Comparison of ENCODE assay signal across 27 cellular contexts in genomic region chr11:124884869-124885479, GRCh38. TPM values are rescaled to one million over a fixed set of nuclear protein-coding genes. Genes with fewer than 3 reads are reported as not detected.
DNase-seq lines count a peak whose midpoint lies in the region; ATAC-seq, FAIRE-seq and TF ChIP-seq lines count a peak whose summit lies in the region.
"Had no signal": no experiment of that assay in that cellular context is flagged by ENCODE, and none has a peak within 500 bp of the region (broad histone marks: within the 10 kb centered on the region; RNA-seq: fewer than 3 reads in every experiment).

No MANE protein-coding gene starts in this region.

- H3K4me1 ChIP-seq in endothelial cell of umbilical vein (ENCODE audit: control insufficient read depth, extremely low read depth, insufficient read depth, low read length) (peaks cover 73% of the 10 kb centered on the region), sigmoid colon (peaks cover 0 to 4% (median 0%) of the 10 kb centered on the region in 4 donors)
- H3K4me1 ChIP-seq: HAP-1 had no signal

- POLR2A ChIA-PET in endothelial cell of umbilical vein (lab: Charles Lee) = interaction anchor here (4.5 kb wide), 1 partner anchor 13 kb away, joined by 39 read pairs; the partner anchor contains the start of gene ROBO4

- no peak for TF ChIP-seq CTCF in endothelial cell of umbilical vein (IDR thresholded peaks at IDR 0.05; ENCODE audit: extremely low read depth in 1 of 2, insufficient read depth in 1 of 2, low read depth in 1 of 2, low read length in 2 of 2)
- no peak for TF ChIP-seq CTCF in sigmoid colon (IDR thresholded peaks at IDR 0.05)

- no peak overlapping the region for H3K27ac ChIP-seq in endothelial cell of umbilical vein (ENCODE audit: insufficient read depth, low read depth, low read length)
- H3K27ac ChIP-seq in sigmoid colon = no peak overlapping the region
- H3K27ac ChIP-seq: 22Rv1, GM23248 had no signal

- CTCF ChIA-PET in endothelial cell of umbilical vein (lab: Charles Lee) = interaction anchor here (1.1 to 3.5 kb wide), 6 partner anchors 9 to 462 kb away, joined by 3 to 14 read pairs (median 4); partner anchors contain the start of gene ROBO4

- H3K36me3 ChIP-seq in endothelial cell of umbilical vein (ENCODE audit: control insufficient read depth in 2 of 2, extremely low read depth in 1 of 2, insufficient read depth in 2 of 2, low read length in 2 of 2) (peaks cover 46 to 47% of the 10 kb centered on the region in 2 experiments), sigmoid colon (no peaks in the 10 kb centered on the region)
- H3K36me3 ChIP-seq: HAP-1 had no signal

- TF ChIP-seq POLR2A in endothelial cell of umbilical vein (IDR thresholded peaks at IDR 0.05; ENCODE audit: low read depth, low read length) = peak; percentile 39
- no peak for TF ChIP-seq POLR2A in sigmoid colon (IDR thresholded peaks at IDR 0.05)

- BruUV-seq in endothelial cell of umbilical vein (replicated peaks; lab: Mats Ljungman, UMichigan) = no TSS peak

- TF ChIP-seq EP300 in sigmoid colon (IDR thresholded peaks at IDR 0.05) = no peak

- H3K9me3 ChIP-seq in endothelial cell of umbilical vein (replicated peaks; ENCODE audit: control insufficient read depth, insufficient read depth, low read length) = no peaks in the 10 kb centered on the region
- no peaks in the 10 kb centered on the region for H3K9me3 ChIP-seq in sigmoid colon
- H3K9me3 ChIP-seq: HAP-1 had no signal

- H3K27me3 ChIP-seq in endothelial cell of umbilical vein (ENCODE audit: control insufficient read depth in 2 of 2, insufficient read depth in 2 of 2, low read length in 2 of 2) (no peaks in the 10 kb centered on the region), sigmoid colon (peaks cover 0 to 27% (median 9%) of the 10 kb centered on the region in 3 donors)

- no peak overlapping the region for H3K4me2 ChIP-seq in endothelial cell of umbilical vein (ENCODE audit: insufficient read depth, low read length)

- FAIRE-seq in endothelial cell of umbilical vein (lab: Jason Lieb, UNC) = peak; percentile 35
- FAIRE-seq: GM18507, HTR-8/SVneo had no signal

- no peak for ATAC-seq in HG03378 (IDR thresholded peaks at IDR 0.05; ENCODE audit: unreplicated experiment)
- ATAC-seq: PC-3, SK-N-SH treated with all-trans-retinoic acid at 6 μM for 48 hours had no signal

- H3K9me1 ChIP-seq in endothelial cell of umbilical vein (replicated peaks; ENCODE audit: control insufficient read depth, extremely low read depth, insufficient read depth, low read length) = no peaks in the 10 kb centered on the region

- no peak overlapping the region for H3K9ac ChIP-seq in endothelial cell of umbilical vein (replicated peaks; ENCODE audit: extremely low read depth, insufficient read depth, low read length)
- H3K9ac ChIP-seq: GM23248 had no signal

- DNase-seq in activated effector memory CD4-positive, alpha-beta T cell treated with anti-CD3 and anti-CD28 coated beads, Interleukin-2, amount 50 U/mL, for 16 hours = peak; percentile 41
- no peak for DNase-seq in activated effector memory CD4-positive, alpha-beta T cell treated with Interleukin-2 at 50 U/mL for 16 hours
- DNase-seq in NCI-H226 (peak; percentile 26), endothelial cell of umbilical vein (ENCODE audit: low read depth, low spot score) (peak; percentile 36), sigmoid colon (peak; percentile 48), hippocampal formation (lab: John Stamatoyannopoulos, UW) (no peak), AML-193 (lab: John Stamatoyannopoulos, UW) (no peak)
- DNase-seq: C1 segment of cervical spinal cord; Calu3; CD8-positive, alpha-beta memory T cell; GDM1; GM23248; MV-4-11; NCI-H1417 treated with DMSO at 0.1 percent for 48 hours; NCI-H187; NCI-H446 treated with DMSO at 0.1 percent for 48 hours; NCI-H526 treated with DMSO at 0.1 percent for 48 hours; PC-3; RPMI8226; SIG-M5 had no signal

- 80 to 89% methylated on average over 5 of the region's 5 CpGs for WGBS in sigmoid colon, 2 donors

- no peak overlapping the region for H2AFZ ChIP-seq in endothelial cell of umbilical vein (ENCODE audit: low read depth, low read length)
- H2AFZ ChIP-seq: GM23248 had no signal

- intact Hi-C loops in endothelial cell of umbilical vein (cut with micrococcal nuclease) = no loop called here
- intact Hi-C loops in sigmoid colon (cut with DNase I) = no loop called here

- dilution Hi-C loops in endothelial cell of umbilical vein (cut with MboI; ENCODE audit: extremely low pct_ligation_motif_present, low sequenced_read_pairs) = no loop called here

- peaks cover 28% of the 10 kb centered on the region for H3K79me2 ChIP-seq in endothelial cell of umbilical vein (ENCODE audit: control insufficient read depth, insufficient read depth, low read length)

- H4K20me1 ChIP-seq in endothelial cell of umbilical vein (replicated peaks; ENCODE audit: control insufficient read depth, extremely low read depth, insufficient read depth, low read length) = no peaks in the 10 kb centered on the region

- H3K4me3 ChIP-seq in endothelial cell of umbilical vein (replicated peaks in 1 of 3; ENCODE audit: insufficient read depth in 1 of 3, low read depth in 1 of 3, low read length in 3 of 3) (no peak overlapping the region), sigmoid colon (no peak overlapping the region)
- H3K4me3 ChIP-seq: GM23248, HAP-1 had no signal

TF ChIP-seq in endothelial cell of umbilical vein, 7 proteins besides CTCF, POLR2A, EP300 and RAD21:
- TF ChIP-seq EZH2 (IDR thresholded peaks at IDR 0.05; ENCODE audit: borderline replicate concordance, low read depth, low read length, severe bottlenecking) (no peak), FOS (IDR thresholded peaks at IDR 0.05; ENCODE audit: borderline replicate concordance, insufficient read depth, low read length) (no peak), POLR2AphosphoS5 (IDR thresholded peaks at IDR 0.05; ENCODE audit: insufficient read depth, low read depth, low read length) (peak; percentile 49), GATA2 (IDR thresholded peaks at IDR 0.05; ENCODE audit: insufficient read depth, insufficient read length, low read depth, low read length) (peak; percentile 38), MYC (IDR thresholded peaks at IDR 0.05; ENCODE audit: low read depth, low read length) (no peak), JUN (IDR thresholded peaks at IDR 0.05; ENCODE audit: borderline replicate concordance, insufficient read depth, insufficient read length, low read depth) (no peak), MAX (IDR thresholded peaks at IDR 0.05; ENCODE audit: insufficient read depth, insufficient read length) (no peak)

RNA-seq across cellular contexts. Expression of gene ROBO4, which starts 12.7 kb away (rescaled TPM):
- total RNA-seq in endothelial cell of umbilical vein (464 and 474 TPM in 2 replicates), sigmoid colon (10 to 100 TPM in 2 of 4 donors, 1 to 10 TPM in 2; 8.1 to 13.8 (median 11.0) TPM)
- polyA plus RNA-seq in endothelial cell of umbilical vein (260 and 346 TPM in 2 replicates), sigmoid colon (1 to 10 TPM in 2 of 3 donors, under 1 TPM in 1; 0.46 to 6.2 (median 1.2) TPM)
- polyA plus RNA-seq in endothelial cell of umbilical vein (2011; cell fraction: cytosol; rRNA removed) = 115 and 131 TPM in 2 replicates
- polyA plus RNA-seq in endothelial cell of umbilical vein (2011; cell fraction: nucleus; rRNA removed) = 309 and 459 TPM in 2 replicates
- 220 and 257 TPM in 2 replicates for polyA plus RNA-seq in endothelial cell of umbilical vein (2012)
- polyA minus RNA-seq in endothelial cell of umbilical vein = 256 and 278 TPM in 2 replicates
- polyA minus RNA-seq in endothelial cell of umbilical vein (2011; cell fraction: cytosol; rRNA and poly(A)+ RNA removed) = not detected
- polyA minus RNA-seq in endothelial cell of umbilical vein (2011; cell fraction: nucleus; rRNA and poly(A)+ RNA removed) = 319 and 468 TPM in 2 replicates
- total RNA-seq: Calu3; CD8-positive, alpha-beta memory T cell had no signal
- polyA plus RNA-seq: CD8-positive, alpha-beta memory T cell; IgD-negative memory B cell had no signal

RNA-seq across cellular contexts. Expression of gene ROBO3, which starts 19.7 kb away (rescaled TPM):
- total RNA-seq in endothelial cell of umbilical vein = 19.3 and 27.1 TPM in 2 replicates
- polyA plus RNA-seq in endothelial cell of umbilical vein = 65.4 and 79.4 TPM in 2 replicates
- 19.2 and 33.6 TPM in 2 replicates for polyA plus RNA-seq in endothelial cell of umbilical vein (2011; cell fraction: cytosol; rRNA removed)
- polyA plus RNA-seq in endothelial cell of umbilical vein (2011; cell fraction: nucleus; rRNA removed) = 203 and 270 TPM in 2 replicates
- 15.1 and 33.3 TPM in 2 replicates for polyA plus RNA-seq in endothelial cell of umbilical vein (2012)
- 11.4 and 20.7 TPM in 2 replicates for polyA minus RNA-seq in endothelial cell of umbilical vein
- not detected for polyA minus RNA-seq in endothelial cell of umbilical vein (2011; cell fraction: cytosol; rRNA and poly(A)+ RNA removed)
- 27.5 and 44.7 TPM in 2 replicates for polyA minus RNA-seq in endothelial cell of umbilical vein (2011; cell fraction: nucleus; rRNA and poly(A)+ RNA removed)
- total RNA-seq in sigmoid colon = 10 to 100 TPM in 2 of 4 donors, 1 to 10 TPM in 2; 9.1 to 37.7 (median 10.1) TPM
- polyA plus RNA-seq in sigmoid colon = 1 to 10 TPM; 1.6 to 7.8 (median 2.4) TPM
- polyA plus RNA-seq: IgD-negative memory B cell had no signal

RNA-seq across cellular contexts. Expression of gene HEPN1, which starts 34.1 kb away (rescaled TPM):
- total RNA-seq in endothelial cell of umbilical vein (not detected in 2 replicates), sigmoid colon (not detected)
- polyA plus RNA-seq in endothelial cell of umbilical vein (not detected in 2 replicates), sigmoid colon (under 1 TPM in 1 of 3 donors, not detected in 2; 0.04 TPM)
- not detected in 2 replicates for polyA plus RNA-seq in endothelial cell of umbilical vein (2011; cell fraction: cytosol; rRNA removed)
- polyA plus RNA-seq in endothelial cell of umbilical vein (2011; cell fraction: nucleus; rRNA removed) = not detected in 2 replicates
- not detected in 2 replicates for polyA plus RNA-seq in endothelial cell of umbilical vein (2012)
- not detected in 2 replicates for polyA minus RNA-seq in endothelial cell of umbilical vein
- not detected for polyA minus RNA-seq in endothelial cell of umbilical vein (2011; cell fraction: cytosol; rRNA and poly(A)+ RNA removed)
- polyA minus RNA-seq in endothelial cell of umbilical vein (2011; cell fraction: nucleus; rRNA and poly(A)+ RNA removed) = not detected in 2 replicates
- total RNA-seq: Calu3; CD8-positive, alpha-beta memory T cell; GM23248; PC-3 had no signal
- polyA plus RNA-seq: CD8-positive, alpha-beta memory T cell; GM23248; IgD-negative memory B cell had no signal

RNA-seq across cellular contexts. Expression of gene HEPACAM, which starts 50.9 kb away (rescaled TPM):
- total RNA-seq in endothelial cell of umbilical vein (not detected in 2 replicates), sigmoid colon (1 to 10 TPM in 2 of 4 donors, under 1 TPM in 2; 0.27 to 5.5 (median 1.2) TPM)
- polyA plus RNA-seq in endothelial cell of umbilical vein (0.03 TPM in 1 of 2 replicates, not detected in the other), sigmoid colon (under 1 TPM in 1 of 3 donors, not detected in 2; 0.52 TPM)
- polyA plus RNA-seq in endothelial cell of umbilical vein (2011; cell fraction: cytosol; rRNA removed) = 0.01 TPM in 2 replicates
- polyA plus RNA-seq in endothelial cell of umbilical vein (2011; cell fraction: nucleus; rRNA removed) = 0.08 and 0.09 TPM in 2 replicates
- polyA plus RNA-seq in endothelial cell of umbilical vein (2012) = not detected in 2 replicates
- polyA minus RNA-seq in endothelial cell of umbilical vein = 0.12 TPM in 1 of 2 replicates, not detected in the other
- not detected for polyA minus RNA-seq in endothelial cell of umbilical vein (2011; cell fraction: cytosol; rRNA and poly(A)+ RNA removed)
- polyA minus RNA-seq in endothelial cell of umbilical vein (2011; cell fraction: nucleus; rRNA and poly(A)+ RNA removed) = not detected in 2 replicates
- total RNA-seq: Calu3; CD8-positive, alpha-beta memory T cell; GM23248 had no signal
- polyA plus RNA-seq: CD8-positive, alpha-beta memory T cell; GM23248; IgD-negative memory B cell had no signal

Comparison
In these comparisons a context has a peak if more than half of its experiments do, and no peak if none do; other contexts are left out.
1. DNase-seq: peak in activated effector memory CD4-positive, alpha-beta T cell treated with anti-CD3 and anti-CD28 coated beads, Interleukin-2, amount 50 U/mL, for 16 hours (single experiment), NCI-H226 (single experiment), endothelial cell of umbilical vein (single experiment) and sigmoid colon (single experiment); none in activated effector memory CD4-positive, alpha-beta T cell treated with Interleukin-2 at 50 U/mL for 16 hours (single experiment), hippocampal formation (0 of 2) and AML-193 (0 of 2).
2. RNA of gene ROBO4, which starts 12.7 kb away (total RNA-seq): 464 to 474 TPM in endothelial cell of umbilical vein; 8.1 to 13.8 TPM in sigmoid colon; every median in the first group is over 10 times any median in the second.